Comparison of ENCODE assay signal across 1 cellular context in the genomic region with DNA sequence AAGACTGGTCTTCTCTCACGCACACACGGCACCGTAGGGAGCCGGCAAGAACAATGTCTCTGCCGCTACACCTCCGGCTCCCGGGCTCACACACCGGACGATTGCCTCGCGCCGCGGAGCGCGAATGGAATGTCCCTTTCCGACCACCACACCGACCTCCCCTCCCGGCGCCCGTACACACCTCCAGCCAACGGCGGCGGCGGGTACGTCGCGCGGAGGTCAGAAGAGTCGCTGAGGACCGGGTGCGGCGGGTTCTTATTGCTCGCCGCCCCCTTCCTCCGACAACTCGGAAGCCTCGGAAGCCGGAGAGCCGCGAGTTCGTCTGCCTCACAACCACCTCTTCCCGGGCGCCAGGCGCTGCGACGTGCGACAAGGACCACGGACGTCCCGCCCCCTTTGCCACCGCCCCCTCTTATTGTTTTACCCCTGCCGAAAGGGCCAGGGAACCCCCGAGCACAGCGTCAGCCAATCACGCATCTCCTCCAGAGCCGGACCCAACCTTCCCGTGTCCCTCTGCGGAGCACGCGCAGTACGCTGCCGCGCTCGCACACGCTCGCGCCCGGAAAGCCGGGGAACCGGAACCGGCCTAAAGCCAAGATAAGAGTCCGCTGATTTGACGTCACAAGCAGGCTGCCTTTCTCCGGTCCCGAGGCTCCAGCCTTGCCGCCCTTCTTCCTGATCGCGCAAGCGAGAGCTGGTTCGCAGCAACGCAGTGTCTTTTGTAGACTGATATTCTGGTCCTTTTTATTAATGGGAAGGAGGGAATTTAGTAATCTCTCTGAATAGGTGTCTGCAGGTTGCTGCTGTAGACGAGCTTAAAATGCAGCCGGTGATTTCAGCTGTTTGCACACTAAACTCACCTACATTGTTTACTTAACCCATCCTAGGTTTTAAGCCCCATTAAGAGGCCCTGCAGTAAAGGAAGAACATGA.
TF ChIP-seq lines count a peak whose summit lies in the region.

Gene G3BP2, minus strand, starts transcription at position 385 of the 932 bp plus-strand sequence. CDS start 11,386 bp downstream, outside the sequence.

TF ChIP-seq in WTC11, 78 proteins besides CTCF, POLR2A, EP300 and RAD21 (continued from another document):
- TF ChIP-seq ATF2 (CRISPR knock-in tag; IDR thresholded peaks at IDR 0.05; ENCODE audit: borderline replicate concordance, low read depth) = no peak
- TF ChIP-seq, protein P1, sequence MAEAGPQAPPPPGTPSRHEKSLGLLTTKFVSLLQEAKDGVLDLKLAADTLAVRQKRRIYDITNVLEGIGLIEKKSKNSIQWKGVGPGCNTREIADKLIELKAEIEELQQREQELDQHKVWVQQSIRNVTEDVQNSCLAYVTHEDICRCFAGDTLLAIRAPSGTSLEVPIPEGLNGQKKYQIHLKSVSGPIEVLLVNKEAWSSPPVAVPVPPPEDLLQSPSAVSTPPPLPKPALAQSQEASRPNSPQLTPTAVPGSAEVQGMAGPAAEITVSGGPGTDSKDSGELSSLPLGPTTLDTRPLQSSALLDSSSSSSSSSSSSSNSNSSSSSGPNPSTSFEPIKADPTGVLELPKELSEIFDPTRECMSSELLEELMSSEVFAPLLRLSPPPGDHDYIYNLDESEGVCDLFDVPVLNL (CRISPR knock-in tag; IDR thresholded peaks at IDR 0.05; ENCODE audit: borderline replicate concordance, low read depth) = peak; percentile 45; the same call in 1 of the 2 replicates
- TF ChIP-seq FOXP1 (CRISPR knock-in tag; IDR thresholded peaks at IDR 0.05; ENCODE audit: borderline replicate concordance) = peak; percentile 91
- TF ChIP-seq ELF4 (CRISPR knock-in tag; IDR thresholded peaks at IDR 0.05; ENCODE audit: low read depth) = no peak
- TF ChIP-seq ZNF121 (CRISPR knock-in tag; IDR thresholded peaks at IDR 0.05) = no peak
- no peak for TF ChIP-seq NR3C1 (CRISPR knock-in tag; conservative IDR thresholded peaks at IDR 0.05; ENCODE audit: low read depth)
- peak; percentile 81; the same call in 1 of the 2 replicates for TF ChIP-seq CREB1 (CRISPR knock-in tag; IDR thresholded peaks at IDR 0.05)
- 0 out of 2 replicates have a peak, but pooled peaks have one; percentile 51 for TF ChIP-seq PRRX2 (CRISPR knock-in tag; IDR thresholded peaks at IDR 0.05)
- no peak for TF ChIP-seq ZNF396 (CRISPR knock-in tag; IDR thresholded peaks at IDR 0.05; ENCODE audit: borderline replicate concordance)
- 0 out of 2 replicates have a peak, but pooled peaks have one; percentile 44 for TF ChIP-seq ZNF232 (CRISPR knock-in tag; IDR thresholded peaks at IDR 0.05)
- TF ChIP-seq GRHL2 (CRISPR knock-in tag; IDR thresholded peaks at IDR 0.05; ENCODE audit: insufficient replicate concordance, severe bottlenecking) = no peak
- peak; percentile 86 for TF ChIP-seq SP1 (CRISPR knock-in tag; conservative IDR thresholded peaks at IDR 0.05)
- no peak for TF ChIP-seq OVOL2 (CRISPR knock-in tag; IDR thresholded peaks at IDR 0.05; ENCODE audit: borderline replicate concordance)
- TF ChIP-seq E2F5 (CRISPR knock-in tag; IDR thresholded peaks at IDR 0.05) = peak; percentile 85
- no peak for TF ChIP-seq MXD4 (CRISPR knock-in tag; IDR thresholded peaks at IDR 0.05; ENCODE audit: borderline replicate concordance)
- TF ChIP-seq FOXJ3 (CRISPR knock-in tag; IDR thresholded peaks at IDR 0.05; ENCODE audit: borderline replicate concordance) = no peak
- TF ChIP-seq ZNF423 (CRISPR knock-in tag; IDR thresholded peaks at IDR 0.05) = no peak
- TF ChIP-seq RELA (CRISPR knock-in tag; IDR thresholded peaks at IDR 0.05; ENCODE audit: borderline replicate concordance) = no peak; the same call in 1 of the 2 replicates
- no peak for TF ChIP-seq NR2C2 (CRISPR knock-in tag; IDR thresholded peaks at IDR 0.05)
- TF ChIP-seq ZBTB43 (CRISPR knock-in tag; IDR thresholded peaks at IDR 0.05) = peak; percentile 93
